21 cellular contexts compared by ENCODE assay signal in genomic region chr5:145988993-145989392, GRCh38. TPM values are rescaled to one million over a fixed set of nuclear protein-coding genes. Genes with fewer than 3 reads are reported as not detected.
"Had no signal": no experiment of that assay in that cellular context is flagged by ENCODE, and none has a peak within 500 bp of the region (broad histone marks: within the 10 kb centered on the region; RNA-seq: fewer than 3 reads in every experiment).

No MANE protein-coding gene starts in this region.

- H3K4me2 ChIP-seq: PC-9 had no signal

- H3K36me3 ChIP-seq: Peyer's patch, SJCRH30 had no signal

- H3K4me3 ChIP-seq: PC-9, Peyer's patch, SJCRH30 had no signal

- ATAC-seq: Right ventricle myocardium inferior, SK-N-SH treated with all-trans-retinoic acid at 6 μM for 48 hours had no signal

- H2AFZ ChIP-seq: PC-9 had no signal

- H3K9me3 ChIP-seq: SJCRH30 had no signal

- H3K27ac ChIP-seq: PC-9, SJCRH30 had no signal

- DNase-seq: Karpas-422, KG1, MM.1S, NCI-H1092 treated with DMSO at 0.1 percent for 48 hours, NCI-H1436, NCI-H187, NCI-H2029, NCI-H2081 treated with DMSO at 0.1 percent for 48 hours, NCI-H2171, NCI-H446, NCI-H510A, NCI-H524 treated with DMSO at 0.1 percent for 48 hours, NCI-H69, NCI-H774, PC-9, Peyer's patch, SHP77 treated with DMSO at 0.1 percent for 48 hours, SJCRH30 had no signal

- H3K27me3 ChIP-seq: Peyer's patch, SJCRH30 had no signal

- H3K4me1 ChIP-seq: SJCRH30 had no signal

RNA-seq across cellular contexts. Expression of gene SH3RF2, which starts 52.6 kb away (rescaled TPM):
- total RNA-seq: OCI-LY7, SJCRH30 had no signal
